24 cellular contexts compared by ENCODE assay signal in the genomic region with DNA sequence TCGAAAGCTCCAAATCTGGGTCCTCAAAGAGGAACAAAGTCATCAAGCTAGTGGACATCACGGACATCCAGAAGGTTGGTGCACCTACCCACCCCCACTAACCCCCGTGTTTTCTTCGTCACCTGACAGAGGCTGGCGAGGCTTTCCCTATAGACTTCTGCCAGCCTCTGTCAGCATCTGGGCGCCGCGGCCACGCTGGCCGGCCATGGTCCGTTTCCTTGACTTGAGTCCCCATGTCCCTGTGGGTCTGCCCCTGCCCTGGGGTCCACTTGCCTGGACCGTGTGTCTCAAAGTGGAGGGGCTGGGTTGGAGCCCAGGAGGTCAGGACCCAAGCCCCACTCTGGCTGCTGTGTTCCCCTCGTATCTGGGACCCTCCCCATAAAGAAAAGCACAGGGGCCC. TPM values are rescaled to one million over a fixed set of nuclear protein-coding genes. Genes with fewer than 3 reads are reported as not detected.
DNase-seq lines count a peak whose midpoint lies in the region; ATAC-seq and TF ChIP-seq lines count a peak whose summit lies in the region.
"Had no signal": no experiment of that assay in that cellular context is flagged by ENCODE, and none has a peak within 500 bp of the region (broad histone marks: within the 10 kb centered on the region; RNA-seq: fewer than 3 reads in every experiment).

No MANE protein-coding gene starts in this region.

- CTCF ChIA-PET in T-cell (lab: Charles Lee): no interaction called here

- intact Hi-C loops in CD14-positive monocyte (cut with micrococcal nuclease): no loop called here

- H3K27me3 Mint-ChIP-seq in activated T-cell treated with anti-CD3 and anti-CD28 coated beads, Interleukin-2, amount 50 U/mL, for 24 hours: no peaks in the 10 kb centered on the region
- peaks cover 0 to 2% (median 0%) of the 10 kb centered on the region in 3 donors for H3K27me3 Mint-ChIP-seq in CD14-positive monocyte (ENCODE audit: low read depth in 3 of 3)
- no peaks in the 10 kb centered on the region for H3K27me3 Mint-ChIP-seq in T-cell
- H3K27me3 Mint-ChIP-seq in effector memory CD8-positive, alpha-beta T cell: no peaks in the 10 kb centered on the region

- POLR2A ChIA-PET in T-cell (lab: Charles Lee): no interaction called here

- H3K27ac Mint-ChIP-seq in activated T-cell treated with anti-CD3 and anti-CD28 coated beads, Interleukin-2, amount 50 U/mL, for 24 hours: peak overlapping the region; percentile 94
- H3K27ac Mint-ChIP-seq in CD14-positive monocyte: peak overlapping the region in 4 of 7 donors; percentile 8 to 85 (median 52)
- H3K27ac Mint-ChIP-seq in T-cell: peak overlapping the region; percentile 23 to 98
- peak overlapping the region; percentile 54 to 94 for H3K27ac Mint-ChIP-seq in effector memory CD8-positive, alpha-beta T cell
- H3K27ac Mint-ChIP-seq: endodermal cell, H9, nephron had no signal

- ATAC-seq in T-cell (replicated peaks in 1 of 4) (no peak), HG02763 (IDR thresholded peaks at IDR 0.05; ENCODE audit: unreplicated experiment) (no peak), HG03159 (IDR thresholded peaks at IDR 0.05; ENCODE audit: unreplicated experiment) (no peak)
- ATAC-seq in effector memory CD8-positive, alpha-beta T cell (replicated peaks): no peak
- ATAC-seq: HepG2, left lung, pancreas had no signal

- peaks cover 56% of the 10 kb centered on the region for H3K4me1 Mint-ChIP-seq in activated T-cell treated with anti-CD3 and anti-CD28 coated beads, Interleukin-2, amount 50 U/mL, for 24 hours (ENCODE audit: low read depth)
- peaks cover 37% of the 10 kb centered on the region for H3K4me1 Mint-ChIP-seq in CD14-positive monocyte
- H3K4me1 Mint-ChIP-seq in T-cell: peaks cover 30 to 34% (median 33%) of the 10 kb centered on the region in 3 donors
- H3K4me1 Mint-ChIP-seq in effector memory CD8-positive, alpha-beta T cell (ENCODE audit: low read depth in 2 of 2): peaks cover 14 to 17% of the 10 kb centered on the region in 2 donors
- H3K4me1 Mint-ChIP-seq: endodermal cell, H9, nephron had no signal

- H3K36me3 Mint-ChIP-seq in activated T-cell treated with anti-CD3 and anti-CD28 coated beads, Interleukin-2, amount 50 U/mL, for 24 hours (ENCODE audit: low read depth): peaks cover 22% of the 10 kb centered on the region
- H3K36me3 Mint-ChIP-seq in CD14-positive monocyte: peaks cover 38 to 72% of the 10 kb centered on the region in 2 donors
- no peaks in the 10 kb centered on the region for H3K36me3 Mint-ChIP-seq in T-cell
- H3K36me3 Mint-ChIP-seq in effector memory CD8-positive, alpha-beta T cell (ENCODE audit: insufficient read depth): peaks cover 2% of the 10 kb centered on the region

- TF ChIP-seq CTCF in CD14-positive monocyte (IDR thresholded peaks at IDR 0.05): no peak

- peak overlapping the region; percentile 80 for H3K4me3 Mint-ChIP-seq in activated T-cell treated with anti-CD3 and anti-CD28 coated beads, Interleukin-2, amount 50 U/mL, for 24 hours
- peak overlapping the region in 1 of 2 donors; percentile 72 for H3K4me3 Mint-ChIP-seq in CD14-positive monocyte
- peak overlapping the region; percentile 13 to 89 (median 82) for H3K4me3 Mint-ChIP-seq in T-cell
- H3K4me3 Mint-ChIP-seq in effector memory CD8-positive, alpha-beta T cell: peak overlapping the region in 1 of 2 donors; percentile 94
- H3K4me3 Mint-ChIP-seq: endodermal cell, H9, nephron had no signal

- H3K9me3 Mint-ChIP-seq in activated T-cell treated with anti-CD3 and anti-CD28 coated beads, Interleukin-2, amount 50 U/mL, for 24 hours: no peaks in the 10 kb centered on the region
- H3K9me3 Mint-ChIP-seq in CD14-positive monocyte (peaks cover 0 to 2% (median 0%) of the 10 kb centered on the region in 7 donors), T-cell (no peaks in the 10 kb centered on the region)
- no peaks in the 10 kb centered on the region for H3K9me3 Mint-ChIP-seq in effector memory CD8-positive, alpha-beta T cell
- H3K9me3 Mint-ChIP-seq: endodermal cell, H9, nephron had no signal

- no peak for DNase-seq in activated T-cell treated with anti-CD3 and anti-CD28 coated beads, Interleukin-2, amount 50 U/mL, for 24 hours
- DNase-seq in activated T-cell treated with anti-CD3 and anti-CD28 coated beads for 4 hours: no peak
- DNase-seq in CD14-positive monocyte (ENCODE audit: low spot score): no peak
- DNase-seq in T-cell: no peak
- no peak for DNase-seq in effector memory CD8-positive, alpha-beta T cell
- DNase-seq in anterior cingulate cortex (lab: John Stamatoyannopoulos, UW): no peak
- DNase-seq: ACHN; amniotic stem cell; C1 segment of cervical spinal cord; colonic mucosa; DMS 273 treated with DMSO at 0.1 percent for 48 hours; endodermal cell; H9; left lung; midbrain; NCI-H1048; NCI-H187; NCI-H526 treated with DMSO at 0.1 percent for 48 hours; pancreas; stimulated activated CD4-positive, alpha-beta T cell treated with anti-CD3 and anti-CD28 coated beads, Interleukin-4, amount 100 ng/mL, for 1 hour had no signal

RNA-seq across cellular contexts. Expression of a gene that starts 55.3 kb away (rescaled TPM):
- polyA plus RNA-seq in CD14-positive monocyte: 10 to 100 TPM in 1 of 2 donors, 1 to 10 TPM in 1; 9.5 to 12.6 TPM
- 10 to 100 TPM in 4 of 5 donors, 1 to 10 TPM in 1; 8.8 to 24.3 (median 22.9) TPM for total RNA-seq in T-cell
